ENCODE assay signal across 1 cellular context in genomic region chr20:35146922-35147574, GRCh38.
TF ChIP-seq lines count a peak whose summit lies in the region.

TSS of gene EDEM2 (minus strand) at chr20:35147336. CDS start at chr20:35147258, 78 bp downstream.

TF ChIP-seq in GM12878, 131 proteins besides CTCF, POLR2A, EP300 and RAD21 (continued from another document):
- TF ChIP-seq CREB1 (IDR thresholded peaks at IDR 0.05; ENCODE audit: low read depth) (peak; percentile 81), GATAD2B (conservative IDR thresholded peaks at IDR 0.05; ENCODE audit: low read depth) (peak; percentile 45; the same call in 1 of the 2 replicates), CREM (IDR thresholded peaks at IDR 0.05; ENCODE audit: low read depth) (peak; percentile 81; the same call in 1 of the 2 replicates), MEF2A (IDR thresholded peaks at IDR 0.05; ENCODE audit: insufficient read depth, low read depth, low read length) (no peak), YBX1 (IDR thresholded peaks at IDR 0.05) (no peak), HDGF (IDR thresholded peaks at IDR 0.05) (peak; percentile 32; the same call in 1 of the 2 replicates), REST (IDR thresholded peaks at IDR 0.05; ENCODE audit: low read depth, low read length) (no peak), IKZF1 (conservative IDR thresholded peaks at IDR 0.05) (peak; percentile 95), PAX5 (IDR thresholded peaks at IDR 0.05; ENCODE audit: borderline replicate concordance, low read depth, low read length) (peak; percentile 63; the same call in 1 of the 2 replicates), SIN3A (IDR thresholded peaks at IDR 0.05; ENCODE audit: low read depth, low read length) (peak; percentile 66), USF2 (IDR thresholded peaks at IDR 0.05; ENCODE audit: borderline replicate concordance, low read depth, low read length) (no peak), GABPA (IDR thresholded peaks at IDR 0.05; ENCODE audit: low read depth) (0 out of 2 replicates have a peak, but pooled peaks have one; percentile 45), IKZF2 (IDR thresholded peaks at IDR 0.05) (peak; percentile 43 to 58; a peak in 3 of 4 replicates), TAF1 (IDR thresholded peaks at IDR 0.05; ENCODE audit: borderline replicate concordance, low read depth, low read length) (0 out of 2 replicates have a peak, but pooled peaks have one; percentile 34), SRF (IDR thresholded peaks at IDR 0.05; ENCODE audit: low read depth in 2 of 2, low read length in 2 of 2) (peak in 1 of 2 experiments; percentile 52; a peak in 1 of 4 replicates), BHLHE40 (IDR thresholded peaks at IDR 0.05; ENCODE audit: borderline replicate concordance in 1 of 2, low read depth in 2 of 2, low read length in 1 of 2) (peak in 1 of 2 experiments; percentile 57; a peak in 1 of 4 replicates), CHD2 (IDR thresholded peaks at IDR 0.05; ENCODE audit: borderline replicate concordance, low read depth, low read length) (0 out of 2 replicates have a peak, but pooled peaks have one; percentile 33), E4F1 (IDR thresholded peaks at IDR 0.05; ENCODE audit: borderline replicate concordance, partially characterized antibody) (peak; percentile 81), ZZZ3 (IDR thresholded peaks at IDR 0.05; ENCODE audit: control insufficient read depth, insufficient read length, low read depth) (no peak), PRDM15 (CRISPR knock-in tag; IDR thresholded peaks at IDR 0.05) (no peak), E2F4 (IDR thresholded peaks at IDR 0.05; ENCODE audit: low read depth, low read length) (no peak), ZBED1 (IDR thresholded peaks at IDR 0.05; ENCODE audit: borderline replicate concordance) (no peak), EED (IDR thresholded peaks at IDR 0.05; ENCODE audit: low read depth) (peak; percentile 34), CHD1 (IDR thresholded peaks at IDR 0.05; ENCODE audit: low read depth, low read length) (no peak), CBFB (IDR thresholded peaks at IDR 0.05; ENCODE audit: low read depth) (no peak), EGR1 (IDR thresholded peaks at IDR 0.05; ENCODE audit: borderline replicate concordance in 1 of 2, low read depth in 2 of 2, low read length in 2 of 2) (peak in 1 of 2 experiments; percentile 84; a peak in 2 of 3 replicates), MXI1 (IDR thresholded peaks at IDR 0.05; ENCODE audit: low read depth, low read length) (peak; percentile 79; the same call in 1 of the 2 replicates), CEBPB (IDR thresholded peaks at IDR 0.05; ENCODE audit: borderline replicate concordance in 1 of 2, low read depth in 2 of 2, low read length in 2 of 2) (no peak), NBN (IDR thresholded peaks at IDR 0.05) (peak; percentile 34; the same call in 1 of the 2 replicates), HCFC1 (IDR thresholded peaks at IDR 0.05; ENCODE audit: low read length) (peak; percentile 96), NR2F1 (conservative IDR thresholded peaks at IDR 0.05) (peak; percentile 82), SREBF1 (IDR thresholded peaks at IDR 0.05; ENCODE audit: low read length) (peak; percentile 67; the same call in 1 of the 2 replicates), MTA3 (IDR thresholded peaks at IDR 0.05; ENCODE audit: borderline replicate concordance, low read length) (no peak), STAT1 (conservative IDR thresholded peaks at IDR 0.05) (no peak), ZNF274 (IDR thresholded peaks at IDR 0.05; ENCODE audit: insufficient read depth, insufficient read length) (no peak), NRF1 (conservative IDR thresholded peaks at IDR 0.05; ENCODE audit: low read depth, low read length) (peak; percentile 80), BCL11A (IDR thresholded peaks at IDR 0.05; ENCODE audit: low read depth, low read length) (no peak)
